Comparison of ENCODE assay signal across 15 cellular contexts in genomic region chr4:7634611-7635010, GRCh38.
DNase-seq lines count a peak whose midpoint lies in the region; ATAC-seq lines count a peak whose summit lies in the region.
"Had no signal": no experiment of that assay in that cellular context is flagged by ENCODE, and none has a peak within 500 bp of the region (broad histone marks: within the 10 kb centered on the region; RNA-seq: fewer than 3 reads in every experiment).

No MANE protein-coding gene starts in this region.

- 62 to 71% methylated on average over 10 of the region's 10 CpGs for WGBS in aorta, 2 donors

- no peak overlapping the region for H3K4me3 ChIP-seq in aorta (ENCODE audit: low read length in 2 of 2)

- no peak overlapping the region for H3K27ac ChIP-seq in aorta (ENCODE audit: low read depth in 1 of 2, low read length in 2 of 2)

- H3K27me3 ChIP-seq in aorta (ENCODE audit: control insufficient read depth in 1 of 2, insufficient read depth in 2 of 2, low read length in 1 of 2): no peaks in the 10 kb centered on the region

- H3K36me3 ChIP-seq in aorta (ENCODE audit: control insufficient read depth in 1 of 2, insufficient read depth in 2 of 2, low read length in 1 of 2): no peaks in the 10 kb centered on the region

- intact Hi-C loops in aorta (cut with DNase I): no loop called here
- intact Hi-C loops in left colon (cut with DNase I, micrococcal nuclease): no loop called here

- no peaks in the 10 kb centered on the region for H3K9me3 ChIP-seq in aorta (ENCODE audit: control insufficient read depth, low read length)

- DNase-seq in GDM1 (lab: John Stamatoyannopoulos, UW): peak; percentile 68
- DNase-seq in UCSD-AML1 (lab: John Stamatoyannopoulos, UW; ENCODE audit: unreplicated experiment): peak; percentile 68
- DNase-seq in myocyte (ENCODE audit: low read depth): peak; percentile 20
- peak; percentile 46 to 64 for DNase-seq in aorta
- no peak for DNase-seq in left colon
- DNase-seq: CD8-positive, alpha-beta memory T cell; KG1; NCI-H187; NCI-H2227 treated with DMSO at 0.1 percent for 48 hours; NCI-H524; NCI-H82; RPMI8226 had no signal

- no peak for ATAC-seq in aorta (ENCODE audit: low FRiP score)
- no peak for ATAC-seq in left colon
- ATAC-seq in HG02798 (IDR thresholded peaks at IDR 0.05; ENCODE audit: poor library complexity, unreplicated experiment): no peak
- ATAC-seq in GM21825 (IDR thresholded peaks at IDR 0.05; ENCODE audit: unreplicated experiment): no peak
- ATAC-seq: HepG2 had no signal

- no peaks in the 10 kb centered on the region for H3K4me1 ChIP-seq in aorta (ENCODE audit: control insufficient read depth in 1 of 2, insufficient read depth in 2 of 2, low read length in 2 of 2)

Comparison
In these comparisons a context has a peak if more than half of its experiments do, and no peak if none do; other contexts are left out.
1. DNase-seq: peak in GDM1 (single experiment), UCSD-AML1 (single experiment), myocyte (single experiment) and aorta (2 of 2); none in left colon (0 of 2).